ENCODE assay signal across 8 cellular contexts in genomic region chr2:206160124-206160806, GRCh38. TPM values are rescaled to one million over a fixed set of nuclear protein-coding genes. Genes with fewer than 3 reads are reported as not detected.
DNase-seq lines count a peak whose midpoint lies in the region; ATAC-seq and TF ChIP-seq lines count a peak whose summit lies in the region.

No MANE protein-coding gene starts in this region.

- peaks cover 10% of the 10 kb centered on the region for H3K36me3 ChIP-seq in CD8-positive, alpha-beta T cell (ENCODE audit: insufficient read depth, low read length)
- H3K36me3 ChIP-seq in endodermal cell (ENCODE audit: control insufficient read depth, insufficient read depth, low read length): peaks cover 52% of the 10 kb centered on the region
- no peaks in the 10 kb centered on the region for H3K36me3 ChIP-seq in mucosa of stomach (ENCODE audit: control insufficient read depth, insufficient read depth, low read length)

- H3K27ac Mint-ChIP-seq in CD8-positive, alpha-beta T cell: peak overlapping the region; percentile 100
- H3K27ac Mint-ChIP-seq in T-helper 1 cell treated with Interleukin-12 subunit alpha and Interleukin-12 subunit beta and Interleukin-4 antibody, amounts not matched to agents 30 μg/mL and 1 μg/mL, for 36 hours: peak overlapping the region; percentile 96
- peak overlapping the region; percentile 98 for H3K27ac Mint-ChIP-seq in endodermal cell

- 6 to 9% methylated on average over 13 to 31 of the region's 31 CpGs for WGBS in endodermal cell (ENCODE audit: insufficient coverage in 1 of 2, insufficient read length in 1 of 2), 2 experiments

- no peaks in the 10 kb centered on the region for H3K9me3 Mint-ChIP-seq in CD8-positive, alpha-beta T cell
- H3K9me3 Mint-ChIP-seq in T-helper 1 cell treated with Interleukin-12 subunit alpha and Interleukin-12 subunit beta and Interleukin-4 antibody, amounts not matched to agents 30 μg/mL and 1 μg/mL, for 36 hours: no peaks in the 10 kb centered on the region
- H3K9me3 Mint-ChIP-seq in endodermal cell: peaks cover 2% of the 10 kb centered on the region

- peak overlapping the region; percentile 83 for H3K9ac ChIP-seq in endodermal cell (ENCODE audit: extremely low read depth, low read length, poor library complexity, severe bottlenecking)
- peak overlapping the region; percentile 97 for H3K9ac ChIP-seq in mucosa of stomach (ENCODE audit: low read length)

- H3K4me1 ChIP-seq in CD8-positive, alpha-beta T cell (ENCODE audit: insufficient read depth, low read length): peaks cover 30% of the 10 kb centered on the region
- peaks cover 6% of the 10 kb centered on the region for H3K4me1 ChIP-seq in endodermal cell (ENCODE audit: control insufficient read depth, insufficient read depth, low read length)
- peaks cover 17% of the 10 kb centered on the region for H3K4me1 ChIP-seq in mucosa of stomach (ENCODE audit: control insufficient read depth, insufficient read depth, low read length)

- no peaks in the 10 kb centered on the region for H3K9me3 ChIP-seq in CD8-positive, alpha-beta T cell (ENCODE audit: low read length)
- H3K9me3 ChIP-seq in endodermal cell (ENCODE audit: control insufficient read depth, low read length) (peaks cover 12% of the 10 kb centered on the region), mucosa of stomach (ENCODE audit: control insufficient read depth, low read length) (no peaks in the 10 kb centered on the region)

- peaks cover 57% of the 10 kb centered on the region for H3K4me1 Mint-ChIP-seq in CD8-positive, alpha-beta T cell (ENCODE audit: low read depth)
- H3K4me1 Mint-ChIP-seq in T-helper 1 cell treated with Interleukin-12 subunit alpha and Interleukin-12 subunit beta and Interleukin-4 antibody, amounts not matched to agents 30 μg/mL and 1 μg/mL, for 36 hours (ENCODE audit: low read depth): peaks cover 46% of the 10 kb centered on the region
- peaks cover 13% of the 10 kb centered on the region for H3K4me1 Mint-ChIP-seq in endodermal cell

- TF ChIP-seq CTCF in CD8-positive, alpha-beta T cell (IDR thresholded peaks at IDR 0.05): no peak
- TF ChIP-seq CTCF in endodermal cell (conservative IDR thresholded peaks at IDR 0.05): no peak

- CTCF ChIA-PET in CD8-positive, alpha-beta T cell (lab: Charles Lee): no interaction called here

- peak overlapping the region; percentile 99 for H3K4me3 Mint-ChIP-seq in CD8-positive, alpha-beta T cell
- peak overlapping the region; percentile 98 for H3K4me3 Mint-ChIP-seq in T-helper 1 cell treated with Interleukin-12 subunit alpha and Interleukin-12 subunit beta and Interleukin-4 antibody, amounts not matched to agents 30 μg/mL and 1 μg/mL, for 36 hours
- peak overlapping the region; percentile 97 for H3K4me3 Mint-ChIP-seq in endodermal cell

- no peak for DNase-seq in CD8-positive, alpha-beta T cell
- DNase-seq in endodermal cell: no peak
- DNase-seq in T-helper 9 cell: no peak
- no peak for DNase-seq in HCEC 1CT

- no peaks in the 10 kb centered on the region for H3K27me3 Mint-ChIP-seq in CD8-positive, alpha-beta T cell (ENCODE audit: low read depth)
- H3K27me3 Mint-ChIP-seq in T-helper 1 cell treated with Interleukin-12 subunit alpha and Interleukin-12 subunit beta and Interleukin-4 antibody, amounts not matched to agents 30 μg/mL and 1 μg/mL, for 36 hours (ENCODE audit: low read depth): no peaks in the 10 kb centered on the region
- no peaks in the 10 kb centered on the region for H3K27me3 Mint-ChIP-seq in endodermal cell (ENCODE audit: insufficient read depth)

- intact Hi-C loops in CD8-positive, alpha-beta T cell (cut with DNase I, micrococcal nuclease): loop anchor here (1.0 to 10.0 kb wide), 5 partner anchors 74 to 1552 kb away; partner anchors contain the start of genes CCNYL1 (in 1 of the 2), INO80D (in 1 of the 2), KLF7 (in 1 of the 2) and ZDBF2 (in 1 of the 2)

- H3K4me3 ChIP-seq in CD8-positive, alpha-beta T cell (ENCODE audit: low read depth, low read length): peak overlapping the region; percentile 73
- H3K4me3 ChIP-seq in endodermal cell (ENCODE audit: low read length): peak overlapping the region; percentile 98
- H3K4me3 ChIP-seq in mucosa of stomach (ENCODE audit: low read length): peak overlapping the region; percentile 64

- ATAC-seq in CD8-positive, alpha-beta T cell: peak; percentile 48
- ATAC-seq in GM19043 (IDR thresholded peaks at IDR 0.05; ENCODE audit: low read depth, unreplicated experiment): peak; percentile 44
- peak; percentile 56 for ATAC-seq in HG03175 (IDR thresholded peaks at IDR 0.05; ENCODE audit: unreplicated experiment)

- H3K36me3 Mint-ChIP-seq in CD8-positive, alpha-beta T cell: peaks cover 53% of the 10 kb centered on the region
- H3K36me3 Mint-ChIP-seq in T-helper 1 cell treated with Interleukin-12 subunit alpha and Interleukin-12 subunit beta and Interleukin-4 antibody, amounts not matched to agents 30 μg/mL and 1 μg/mL, for 36 hours (ENCODE audit: low read depth): peaks cover 42% of the 10 kb centered on the region
- peaks cover 50% of the 10 kb centered on the region for H3K36me3 Mint-ChIP-seq in endodermal cell (ENCODE audit: low read depth)

- POLR2A ChIA-PET in CD8-positive, alpha-beta T cell (lab: Charles Lee): interaction anchor here (1.0 to 1.9 kb wide), 4 partner anchors 74 to 1370 kb away, joined by 3 to 9 read pairs (median 5); partner anchors contain the start of genes CREB1 and INO80D

- H3K27me3 ChIP-seq in CD8-positive, alpha-beta T cell (ENCODE audit: insufficient read depth, low read length): no peaks in the 10 kb centered on the region
- H3K27me3 ChIP-seq in endodermal cell (ENCODE audit: control insufficient read depth, insufficient read depth, low read length, poor library complexity, severe bottlenecking): no peaks in the 10 kb centered on the region
- H3K27me3 ChIP-seq in mucosa of stomach (ENCODE audit: control insufficient read depth, insufficient read depth, low read length): no peaks in the 10 kb centered on the region

- peak overlapping the region; percentile 81 for H3K27ac ChIP-seq in CD8-positive, alpha-beta T cell (ENCODE audit: low read depth, low read length)
- H3K27ac ChIP-seq in endodermal cell (ENCODE audit: low read depth, low read length): peak overlapping the region; percentile 78

RNA-seq across cellular contexts. Expression of gene EEF1B2, which starts 0.6 kb away (rescaled TPM):
- total RNA-seq in CD8-positive, alpha-beta T cell: 1,000 to 10,000 TPM; 1,147 to 1,208 TPM
- total RNA-seq in endodermal cell: 100 to 1,000 TPM; 518 to 562 TPM
- 620 TPM for polyA plus RNA-seq in endodermal cell (2013, experiment 1 of 2)
- polyA plus RNA-seq in endodermal cell (2013, experiment 2 of 2): 612 TPM

RNA-seq across cellular contexts. Expression of gene NDUFS1, which starts 1.0 kb away (rescaled TPM):
- total RNA-seq in CD8-positive, alpha-beta T cell: 10 to 100 TPM; 23.7 to 28.7 TPM
- total RNA-seq in endodermal cell: 10 to 100 TPM; 88.3 to 91.5 TPM
- 66.8 TPM for polyA plus RNA-seq in endodermal cell (2013, experiment 1 of 2)
- 54.6 TPM for polyA plus RNA-seq in endodermal cell (2013, experiment 2 of 2)
